ENCODE assay signal across 13 cellular contexts in the genomic region with DNA sequence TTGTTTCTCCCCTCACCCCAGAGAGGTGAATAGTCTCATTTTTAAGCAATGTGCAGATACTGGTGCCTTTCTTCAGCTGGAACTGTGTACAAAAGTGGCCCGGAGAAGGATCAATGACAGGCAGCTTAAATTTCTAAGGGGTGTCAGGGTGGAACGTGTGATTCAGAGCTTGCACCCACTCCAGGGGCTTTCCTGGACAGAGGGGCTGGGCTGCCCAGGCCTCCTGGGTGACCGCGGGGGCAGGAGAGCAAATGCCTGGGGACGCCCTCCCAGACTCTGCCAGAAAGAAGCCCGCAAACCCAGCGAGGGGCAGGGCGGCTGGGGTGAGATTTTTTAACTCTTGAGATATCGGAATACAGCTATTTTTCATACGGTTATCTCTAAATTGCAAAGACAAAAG. TPM values are rescaled to one million over a fixed set of nuclear protein-coding genes. Genes with fewer than 3 reads are reported as not detected.
DNase-seq lines count a peak whose midpoint lies in the region; ATAC-seq, FAIRE-seq and TF ChIP-seq lines count a peak whose summit lies in the region.
"Had no signal": no experiment of that assay in that cellular context is flagged by ENCODE, and none has a peak within 500 bp of the region (broad histone marks: within the 10 kb centered on the region; RNA-seq: fewer than 3 reads in every experiment).

No MANE protein-coding gene starts in this region.

- no peaks in the 10 kb centered on the region for H3K36me3 Mint-ChIP-seq in CD4-positive, alpha-beta T cell (ENCODE audit: low read depth)
- H3K36me3 Mint-ChIP-seq in activated CD8-positive, alpha-beta T cell treated with anti-CD3 and anti-CD28 coated beads for 36 hours (ENCODE audit: low read depth), result no peaks in the 10 kb centered on the region

- H3K4me3 ChIP-seq in kidney (ENCODE audit: low read length in 2 of 2) (peak overlapping the region in 1 of 2 donors; percentile 14), gastrocnemius medialis (peak overlapping the region; percentile 26 to 52 (median 38))

- FAIRE-seq in kidney (lab: Jason Lieb, UNC), result no peak
- FAIRE-seq: bronchial epithelial cell, endothelial cell of umbilical vein, TTC549 had no signal

- peaks cover 28 to 31% of the 10 kb centered on the region in 2 donors for H3K4me1 ChIP-seq in kidney (ENCODE audit: control insufficient read depth in 1 of 2, insufficient read depth in 1 of 2, low read depth in 1 of 2, low read length in 2 of 2)
- H3K4me1 ChIP-seq in gastrocnemius medialis, result peaks cover 12 to 28% of the 10 kb centered on the region in 2 donors

- intact Hi-C loops in CD4-positive, alpha-beta T cell (cut with DNase I, micrococcal nuclease), result no loop called here
- intact Hi-C loops in activated CD8-positive, alpha-beta T cell treated with anti-CD3 and anti-CD28 coated beads for 36 hours (cut with micrococcal nuclease), result loop anchor here (5.0 kb wide), 1 partner anchor 34 kb away; a partner anchor contains a TSS
- intact Hi-C loops in kidney (cut with DNase I), result no loop called here
- intact Hi-C loops in gastrocnemius medialis (cut with DNase I; ENCODE audit: low total_unique reads), result no loop called here

- H3K9me3 ChIP-seq in CD4-positive, alpha-beta T cell (ENCODE audit: control insufficient read depth, low read length), result no peaks in the 10 kb centered on the region
- H3K9me3 ChIP-seq in kidney (ENCODE audit: control insufficient read depth in 1 of 2, low read length in 2 of 2) (peaks cover 0 to 4% of the 10 kb centered on the region in 2 donors), gastrocnemius medialis (no peaks in the 10 kb centered on the region)

- in situ Hi-C loops in gastrocnemius medialis (cut with MboI; ENCODE audit: low sequenced_read_pairs in 4 of 4), result no loop called here

- H3K27ac Mint-ChIP-seq in CD4-positive, alpha-beta T cell, result peak overlapping the region; percentile 58
- H3K27ac Mint-ChIP-seq in activated CD8-positive, alpha-beta T cell treated with anti-CD3 and anti-CD28 coated beads for 36 hours, result peak overlapping the region; percentile 94

- H3K27ac ChIP-seq in CD4-positive, alpha-beta T cell (ENCODE audit: low read depth, low read length), result no peak overlapping the region
- H3K27ac ChIP-seq in kidney (ENCODE audit: low read depth in 2 of 2, low read length in 2 of 2), result peak overlapping the region; percentile 59
- peak overlapping the region in 1 of 4 donors; percentile 34 for H3K27ac ChIP-seq in gastrocnemius medialis

- H3K4me1 Mint-ChIP-seq in CD4-positive, alpha-beta T cell (ENCODE audit: low read depth), result peaks cover 18% of the 10 kb centered on the region
- peaks cover 53% of the 10 kb centered on the region for H3K4me1 Mint-ChIP-seq in activated CD8-positive, alpha-beta T cell treated with anti-CD3 and anti-CD28 coated beads for 36 hours (ENCODE audit: low read depth)

- no peak for ATAC-seq in CD4-positive, alpha-beta T cell (ENCODE audit: poor library complexity)
- ATAC-seq in activated CD8-positive, alpha-beta T cell treated with anti-CD3 and anti-CD28 coated beads for 36 hours, result no peak
- no peak for ATAC-seq in gastrocnemius medialis

- peaks cover 2% of the 10 kb centered on the region for H3K9me3 Mint-ChIP-seq in CD4-positive, alpha-beta T cell
- peaks cover 7% of the 10 kb centered on the region for H3K9me3 Mint-ChIP-seq in activated CD8-positive, alpha-beta T cell treated with anti-CD3 and anti-CD28 coated beads for 36 hours

- no peak overlapping the region for H3K4me3 Mint-ChIP-seq in CD4-positive, alpha-beta T cell
- H3K4me3 Mint-ChIP-seq in activated CD8-positive, alpha-beta T cell treated with anti-CD3 and anti-CD28 coated beads for 36 hours, result no peak overlapping the region

- H3K9ac ChIP-seq in kidney (ENCODE audit: low read length in 2 of 2), result peak overlapping the region in 1 of 2 donors; percentile 41

- H3K36me3 ChIP-seq in kidney (ENCODE audit: control insufficient read depth in 1 of 2, insufficient read depth in 2 of 2, low read length in 2 of 2) (no peaks in the 10 kb centered on the region), gastrocnemius medialis (no peaks in the 10 kb centered on the region)
- H3K36me3 ChIP-seq: heart right ventricle had no signal

- H3K27me3 ChIP-seq in CD4-positive, alpha-beta T cell (ENCODE audit: control insufficient read depth, insufficient read depth, low read length), result no peaks in the 10 kb centered on the region
- no peaks in the 10 kb centered on the region for H3K27me3 ChIP-seq in gastrocnemius medialis
- H3K27me3 ChIP-seq: heart right ventricle had no signal

- no peak for DNase-seq in CD4-positive, alpha-beta T cell
- DNase-seq in activated CD8-positive, alpha-beta T cell treated with anti-CD3 and anti-CD28 coated beads for 36 hours, result peak; percentile 32
- DNase-seq in kidney (peak; percentile 81), gastrocnemius medialis (no peak), LoVo (ENCODE audit: low spot score) (no peak), NCI-H2029 (lab: John Stamatoyannopoulos, UW) (no peak), GM10266 (ENCODE audit: extremely low spot score) (no peak), NCI-H510A (lab: John Stamatoyannopoulos, UW) (no peak)
- DNase-seq: NCI-H510A treated with DMSO at 0.1 percent for 48 hours had no signal

- H3K27me3 Mint-ChIP-seq in CD4-positive, alpha-beta T cell, result no peaks in the 10 kb centered on the region
- no peaks in the 10 kb centered on the region for H3K27me3 Mint-ChIP-seq in activated CD8-positive, alpha-beta T cell treated with anti-CD3 and anti-CD28 coated beads for 36 hours

- no peak for TF ChIP-seq POLR2A in gastrocnemius medialis (IDR thresholded peaks at IDR 0.05)

- TF ChIP-seq CTCF in CD4-positive, alpha-beta T cell (IDR thresholded peaks at IDR 0.05), result no peak
- no peak for TF ChIP-seq CTCF in activated CD8-positive, alpha-beta T cell treated with anti-CD3 and anti-CD28 coated beads for 36 hours (IDR thresholded peaks at IDR 0.05)
- no peak for TF ChIP-seq CTCF in kidney (IDR thresholded peaks at IDR 0.05; ENCODE audit: borderline replicate concordance, extremely low read depth, insufficient read depth)
- TF ChIP-seq CTCF in gastrocnemius medialis (IDR thresholded peaks at IDR 0.05 in 4 of 5, conservative IDR thresholded peaks at IDR 0.05 in 1 of 5), result no peak
- no peak for TF ChIP-seq CTCF in GM10266 (IDR thresholded peaks at IDR 0.05; ENCODE audit: control insufficient read depth, insufficient read depth, low read depth, missing control alignments)

- POLR2A ChIA-PET in CD4-positive, alpha-beta T cell (lab: Charles Lee), result interaction anchor here (0.7 to 6.6 kb wide), 6 partner anchors 21 to 48 kb away, joined by 3 to 48 read pairs (median 5); a partner anchor contains a TSS
- POLR2A ChIA-PET in activated CD8-positive, alpha-beta T cell treated with anti-CD3 and anti-CD28 coated beads for 36 hours (lab: Charles Lee), result interaction anchor here (0.5 to 10.2 kb wide), 10 partner anchors 12 to 438 kb away, joined by 3 to 150 read pairs (median 4); a partner anchor contains a TSS

- CTCF ChIA-PET in CD4-positive, alpha-beta T cell (lab: Charles Lee), result no interaction called here
- CTCF ChIA-PET in activated CD8-positive, alpha-beta T cell treated with anti-CD3 and anti-CD28 coated beads for 36 hours (lab: Charles Lee), result interaction anchor here (0.9 to 2.6 kb wide), 11 partner anchors 8 to 76 kb away, joined by 3 to 9 read pairs (median 4); a partner anchor contains a TSS

RNA-seq across cellular contexts. Expression of a gene that starts 36.0 kb away (rescaled TPM):
- 1,000 to 10,000 TPM in 1 of 2 experiments, 100 to 1,000 TPM in 1; 977 to 1,030 TPM for total RNA-seq in CD4-positive, alpha-beta T cell
- total RNA-seq in activated CD8-positive, alpha-beta T cell treated with anti-CD3 and anti-CD28 coated beads for 36 hours, result 100 to 1,000 TPM; 218 to 227 TPM
- total RNA-seq in kidney (171 TPM), gastrocnemius medialis (100 to 1,000 TPM; 185 to 379 (median 320) TPM)
- polyA plus RNA-seq in kidney (ENCODE audit: insufficient read depth, low read depth, low replicate concordance), result 131 TPM

Comparison
In these comparisons a context has a peak if more than half of its experiments do, and no peak if none do; other contexts are left out.
1. DNase-seq: peak in activated CD8-positive, alpha-beta T cell treated with anti-CD3 and anti-CD28 coated beads for 36 hours (single experiment) and kidney (single experiment); none in CD4-positive, alpha-beta T cell (0 of 10), gastrocnemius medialis (0 of 2), LoVo (single experiment), NCI-H2029 (single experiment), GM10266 (single experiment) and NCI-H510A (single experiment).